13 cellular contexts compared by ENCODE assay signal in the genomic region with DNA sequence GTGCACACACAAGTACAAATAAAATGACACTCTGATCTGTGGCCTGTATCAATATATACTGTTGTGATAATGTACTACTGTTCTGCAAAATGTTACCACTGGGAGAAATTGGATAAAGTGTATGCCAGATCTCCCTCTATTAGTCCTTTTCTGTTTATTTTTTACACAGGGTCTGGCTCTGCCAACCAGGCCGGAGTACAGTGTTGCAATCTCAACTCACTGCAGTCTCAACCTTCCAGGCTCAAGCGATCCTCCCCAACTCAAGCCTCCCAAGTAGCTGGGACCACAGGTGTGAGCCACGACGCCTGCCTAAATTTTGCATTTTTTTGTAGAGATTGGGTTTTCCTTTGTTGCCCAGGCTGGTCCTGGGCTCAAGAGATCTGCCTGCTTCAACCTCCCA. TPM values are rescaled to one million over a fixed set of nuclear protein-coding genes. Genes with fewer than 3 reads are reported as not detected.
DNase-seq lines count a peak whose midpoint lies in the region; ATAC-seq and TF ChIP-seq lines count a peak whose summit lies in the region.
"Had no signal": no experiment of that assay in that cellular context is flagged by ENCODE, and none has a peak within 500 bp of the region (broad histone marks: within the 10 kb centered on the region; RNA-seq: fewer than 3 reads in every experiment).

No MANE protein-coding gene starts in this region.

- no peak overlapping the region for H2AFZ ChIP-seq in OCI-LY3 (ENCODE audit: low read depth, low read length)
- H2AFZ ChIP-seq in osteoblast (ENCODE audit: low read length): no peak overlapping the region

- no peak for TF ChIP-seq CTCF in AG04450 (IDR thresholded peaks at IDR 0.05; ENCODE audit: low read depth, low read length)
- no peak for TF ChIP-seq CTCF in OCI-LY3 (IDR thresholded peaks at IDR 0.05; ENCODE audit: low read depth, low read length)
- no peak for TF ChIP-seq CTCF in endodermal cell (conservative IDR thresholded peaks at IDR 0.05)
- TF ChIP-seq CTCF in osteoblast (IDR thresholded peaks at IDR 0.05; ENCODE audit: extremely low read depth, low read depth, low read length): no peak
- TF ChIP-seq CTCF in lower lobe of right lung (IDR thresholded peaks at IDR 0.05): no peak

- H3K27ac ChIP-seq in AG04450 (ENCODE audit: low read depth, low read length) (no peak overlapping the region), OCI-LY3 (ENCODE audit: low read length) (no peak overlapping the region), endodermal cell (ENCODE audit: low read depth, low read length) (no peak overlapping the region), osteoblast (ENCODE audit: low read depth, low read length) (no peak overlapping the region), lower lobe of right lung (no peak overlapping the region)
- H3K27ac ChIP-seq: skin epidermis had no signal

- peaks cover 3% of the 10 kb centered on the region for H3K27me3 Mint-ChIP-seq in endodermal cell (ENCODE audit: insufficient read depth)

- H3K9ac ChIP-seq in OCI-LY3 (ENCODE audit: low read length) (no peak overlapping the region), endodermal cell (ENCODE audit: extremely low read depth, low read length, poor library complexity, severe bottlenecking) (peak overlapping the region; percentile 12)

- peaks cover 27% of the 10 kb centered on the region for H3K4me1 Mint-ChIP-seq in endodermal cell

- H3K4me3 Mint-ChIP-seq in endodermal cell: peak overlapping the region; percentile 85

- H3K4me1 ChIP-seq in OCI-LY3 (ENCODE audit: low read length) (peaks cover 7% of the 10 kb centered on the region), endodermal cell (ENCODE audit: control insufficient read depth, insufficient read depth, low read length) (no peaks in the 10 kb centered on the region), osteoblast (ENCODE audit: insufficient read depth, low read length) (peaks cover 19% of the 10 kb centered on the region), lower lobe of right lung (peaks cover 19% of the 10 kb centered on the region)

- peaks cover 34% of the 10 kb centered on the region for H3K36me3 Mint-ChIP-seq in endodermal cell (ENCODE audit: low read depth)

- POLR2A ChIA-PET in AG04450 (lab: Yijun Ruan, JAX): no interaction called here

- CTCF ChIA-PET in AG04450 (lab: Charles Lee): interaction anchor here (1.3 kb wide), 1 partner anchor 67 kb away, joined by 3 read pairs; no protein-coding TSS in a partner anchor

- 86 to 91% methylated on average over 4 of the region's 4 CpGs for WGBS in endodermal cell (ENCODE audit: insufficient coverage in 1 of 2, insufficient read length in 1 of 2), 2 experiments

- ATAC-seq in HG03045 (IDR thresholded peaks at IDR 0.05; ENCODE audit: unreplicated experiment) (no peak), GM19324 (IDR thresholded peaks at IDR 0.05; ENCODE audit: low FRiP score, unreplicated experiment) (no peak), lower lobe of right lung (no peak), GM21381 (IDR thresholded peaks at IDR 0.05; ENCODE audit: unreplicated experiment) (no peak)
- ATAC-seq: Right ventricle myocardium inferior had no signal

- H3K79me2 ChIP-seq in OCI-LY3 (ENCODE audit: low read length) (peaks cover 44% of the 10 kb centered on the region), osteoblast (ENCODE audit: insufficient read depth, low read length) (peaks cover 64% of the 10 kb centered on the region)

- intact Hi-C loops in lower lobe of right lung (cut with DNase I): no loop called here

- H3K9me3 ChIP-seq in AG04450 (ENCODE audit: control insufficient read depth, insufficient read depth, low read length) (peaks cover 3% of the 10 kb centered on the region; the same call in 1 of the 2 replicates), OCI-LY3 (ENCODE audit: insufficient read depth, low read length) (no peaks in the 10 kb centered on the region), endodermal cell (ENCODE audit: control insufficient read depth, low read length) (peaks cover 5% of the 10 kb centered on the region), osteoblast (ENCODE audit: low read depth, low read length) (no peaks in the 10 kb centered on the region), lower lobe of right lung (no peaks in the 10 kb centered on the region)

- H4K20me1 ChIP-seq in OCI-LY3 (ENCODE audit: insufficient read depth, low read length): peaks cover 5% of the 10 kb centered on the region; the same call in 1 of the 2 replicates
- H4K20me1 ChIP-seq in osteoblast (ENCODE audit: insufficient read depth, low read length): peaks cover 14% of the 10 kb centered on the region

- no peaks in the 10 kb centered on the region for H3K9me3 Mint-ChIP-seq in endodermal cell

- peak overlapping the region; percentile 17; the same call in 1 of the 2 replicates for H3K4me3 ChIP-seq in AG04450 (ENCODE audit: low read depth, low read length)
- H3K4me3 ChIP-seq in OCI-LY3 (ENCODE audit: low read length): no peak overlapping the region
- peak overlapping the region; percentile 95 for H3K4me3 ChIP-seq in endodermal cell (ENCODE audit: low read length)
- peak overlapping the region; percentile 5 for H3K4me3 ChIP-seq in osteoblast (ENCODE audit: insufficient read depth, low read length)
- no peak overlapping the region for H3K4me3 ChIP-seq in lower lobe of right lung

- 0 out of 2 replicates have a peak overlapping the region, but pooled peaks have one; percentile 67 for H3K4me2 ChIP-seq in OCI-LY3 (ENCODE audit: low read length)
- H3K4me2 ChIP-seq in osteoblast (ENCODE audit: insufficient read depth, low read length): peak overlapping the region; percentile 90

- no peaks in the 10 kb centered on the region for H3K27me3 ChIP-seq in AG04450 (ENCODE audit: control insufficient read depth, insufficient read depth, low read length)
- no peaks in the 10 kb centered on the region for H3K27me3 ChIP-seq in OCI-LY3 (ENCODE audit: low read depth, low read length)
- H3K27me3 ChIP-seq in endodermal cell (ENCODE audit: control insufficient read depth, insufficient read depth, low read length, poor library complexity, severe bottlenecking): no peaks in the 10 kb centered on the region
- H3K27me3 ChIP-seq in osteoblast (ENCODE audit: insufficient read depth, low read length): no peaks in the 10 kb centered on the region
- H3K27me3 ChIP-seq in lower lobe of right lung (ENCODE audit: low read depth): no peaks in the 10 kb centered on the region

- H3K36me3 ChIP-seq in OCI-LY3 (replicated peaks; ENCODE audit: low read depth, low read length): no peaks in the 10 kb centered on the region
- H3K36me3 ChIP-seq in endodermal cell (ENCODE audit: control insufficient read depth, insufficient read depth, low read length): peaks cover 12% of the 10 kb centered on the region
- no peaks in the 10 kb centered on the region for H3K36me3 ChIP-seq in osteoblast (ENCODE audit: insufficient read depth, low read length)
- no peaks in the 10 kb centered on the region for H3K36me3 ChIP-seq in lower lobe of right lung

- DNase-seq in AG04450 (ENCODE audit: low read depth, low spot score) (no peak), endodermal cell (no peak), osteoblast (ENCODE audit: insufficient read length, low spot score, missing footprints) (no peak), lower lobe of right lung (no peak)
- DNase-seq: AML-193, amygdala, NCI-H510A had no signal

- no peak overlapping the region for H3K27ac Mint-ChIP-seq in endodermal cell

RNA-seq across cellular contexts. Expression of gene NT5DC3, which starts 1.9 kb away (rescaled TPM):
- polyA plus RNA-seq in AG04450 (2011; rRNA removed): 2.8 and 3.4 TPM in 2 replicates
- 7.0 and 9.5 TPM in 2 replicates for polyA minus RNA-seq in AG04450 (2011; rRNA and poly(A)+ RNA removed)
- total RNA-seq in endodermal cell (10 to 100 TPM; 24.2 to 28.3 TPM), osteoblast (10.1 and 10.6 TPM in 2 replicates), lower lobe of right lung (4.0 TPM)
- 3.9 TPM for polyA plus RNA-seq in endodermal cell (2013, experiment 1 of 2)
- 3.7 TPM for polyA plus RNA-seq in endodermal cell (2013, experiment 2 of 2)

Comparison
In these comparisons a context has a peak if more than half of its experiments do, and no peak if none do; other contexts are left out.
1. H3K4me3 ChIP-seq: peak in AG04450 (single experiment), endodermal cell (single experiment) and osteoblast (single experiment); none in OCI-LY3 (single experiment) and lower lobe of right lung (single experiment).